ENCODE assay signal across 1 cellular context in genomic region chr7:70751895-70752294, GRCh38.
TF ChIP-seq lines count a peak whose summit lies in the region.

No MANE protein-coding gene starts in this region.

TF ChIP-seq in WTC11, 78 proteins besides CTCF, POLR2A, EP300 and RAD21 (continued from another document):
- no peak for TF ChIP-seq AR (CRISPR knock-in tag; IDR thresholded peaks at IDR 0.05)
- TF ChIP-seq ATF1 (CRISPR knock-in tag; IDR thresholded peaks at IDR 0.05) = no peak
- TF ChIP-seq RELA (CRISPR knock-in tag; IDR thresholded peaks at IDR 0.05; ENCODE audit: borderline replicate concordance) = no peak
- no peak for TF ChIP-seq NR2C2 (CRISPR knock-in tag; IDR thresholded peaks at IDR 0.05)
- TF ChIP-seq PREB (CRISPR knock-in tag; IDR thresholded peaks at IDR 0.05; ENCODE audit: borderline replicate concordance) = no peak
- no peak for TF ChIP-seq GTF2I (CRISPR knock-in tag; conservative IDR thresholded peaks at IDR 0.05)
- TF ChIP-seq SMAD3 (CRISPR knock-in tag; IDR thresholded peaks at IDR 0.05; ENCODE audit: borderline replicate concordance) = no peak
- no peak for TF ChIP-seq FOXK1 (CRISPR knock-in tag; IDR thresholded peaks at IDR 0.05)
- no peak for TF ChIP-seq ZMAT4 (CRISPR knock-in tag; IDR thresholded peaks at IDR 0.05)
- TF ChIP-seq NR1H2 (CRISPR knock-in tag; IDR thresholded peaks at IDR 0.05) = no peak
- TF ChIP-seq ATF3 (CRISPR knock-in tag; conservative IDR thresholded peaks at IDR 0.05) = no peak
- no peak for TF ChIP-seq E2F4 (CRISPR knock-in tag; IDR thresholded peaks at IDR 0.05; ENCODE audit: borderline replicate concordance, low read depth)
- TF ChIP-seq ZBTB43 (CRISPR knock-in tag; IDR thresholded peaks at IDR 0.05) = no peak
- TF ChIP-seq ELF4 (CRISPR knock-in tag; IDR thresholded peaks at IDR 0.05; ENCODE audit: low read depth) = no peak
